In the genomic region with DNA sequence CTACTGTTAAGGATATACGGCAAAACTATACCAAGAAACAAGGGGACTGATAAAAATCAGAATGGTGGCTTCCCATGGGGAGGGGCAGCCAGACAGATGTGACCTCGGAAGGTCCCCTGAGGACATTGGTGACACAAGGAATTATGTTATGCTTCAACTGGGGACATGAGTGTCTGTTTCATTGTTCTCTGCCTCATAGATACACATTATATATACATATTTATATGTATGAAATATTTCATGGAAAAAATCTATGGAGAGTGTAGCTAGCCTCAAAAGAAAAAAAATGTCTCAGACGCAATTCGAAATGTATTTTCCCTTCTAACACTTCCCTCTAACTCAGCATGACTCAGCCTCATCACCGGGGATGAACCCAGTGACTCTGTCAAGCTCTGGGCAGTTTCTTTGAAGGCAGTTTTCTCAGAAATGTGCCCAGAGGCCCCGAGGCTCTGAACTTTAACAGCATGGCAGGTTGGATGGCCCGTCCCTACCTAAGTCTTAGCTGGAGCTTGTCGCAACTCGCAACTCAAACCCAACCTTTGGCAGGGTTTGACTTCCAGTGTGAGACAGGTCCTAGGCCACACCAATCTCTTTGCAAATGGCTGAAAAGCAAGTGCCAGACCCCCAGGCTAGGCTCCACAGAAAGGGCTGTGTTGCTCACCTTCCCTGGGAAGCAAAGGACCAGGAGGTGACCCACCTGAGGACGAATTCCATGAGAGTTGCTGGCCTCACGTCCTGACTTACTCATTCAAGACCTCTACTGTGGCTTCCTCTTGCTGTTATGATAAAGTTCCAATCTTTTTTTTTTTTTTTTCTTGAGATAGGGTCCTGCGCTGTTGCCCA, we compare ENCODE assay signal across 8 cellular contexts.
A peak's percentile ranks its signal among the peaks of the same experiment; 100 is the strongest.
DNase-seq lines count a peak whose midpoint lies in the region; ATAC-seq and TF ChIP-seq lines count a peak whose summit lies in the region.

No MANE protein-coding gene starts in this region.

- H3K27ac ChIP-seq in BLaER1 = no peak overlapping the region; the same call in 1 of the 2 replicates
- no peak overlapping the region for H3K27ac ChIP-seq in psoas muscle

- peak; percentile 49 for DNase-seq in NOMO-1 treated with DMSO at 0.1 percent for 48 hours (lab: John Stamatoyannopoulos, UW; ENCODE audit: unreplicated experiment)
- no peak for DNase-seq in activated naive CD4-positive, alpha-beta T cell treated with anti-CD3 and anti-CD28 coated beads, Interleukin-2, amount 10 ng/mL, durations not matched to agents 7 days and 5 days
- DNase-seq in mucosa of descending colon = no peak
- no peak for DNase-seq in inferior parietal cortex (ENCODE audit: extremely low spot score)
- no peak for DNase-seq in occipital lobe (lab: John Stamatoyannopoulos, UW)
- no peak for DNase-seq in psoas muscle
- DNase-seq in NCI-H2029 treated with DMSO at 0.1 percent for 48 hours (lab: John Stamatoyannopoulos, UW) = no peak

- H3K27me3 Mint-ChIP-seq in activated naive CD4-positive, alpha-beta T cell treated with anti-CD3 and anti-CD28 coated beads, Interleukin-2, amount 10 ng/mL, durations not matched to agents 7 days and 5 days = no peaks in the 10 kb centered on the region

- H3K4me2 ChIP-seq in BLaER1 = peak overlapping the region; percentile 53

- no peaks in the 10 kb centered on the region for H4K20me1 ChIP-seq in BLaER1

- peaks cover 30% of the 10 kb centered on the region for H3K36me3 ChIP-seq in BLaER1
- H3K36me3 ChIP-seq in mucosa of descending colon (ENCODE audit: low read depth) = no peaks in the 10 kb centered on the region
- H3K36me3 ChIP-seq in psoas muscle (ENCODE audit: insufficient read depth in 1 of 2, low read depth in 1 of 2) = no peaks in the 10 kb centered on the region

- H3K27ac Mint-ChIP-seq in activated naive CD4-positive, alpha-beta T cell treated with anti-CD3 and anti-CD28 coated beads, Interleukin-2, amount 10 ng/mL, durations not matched to agents 7 days and 5 days = peak overlapping the region; percentile 49

- TF ChIP-seq CTCF in mucosa of descending colon (IDR thresholded peaks at IDR 0.05) = no peak
- no peak for TF ChIP-seq CTCF in psoas muscle (IDR thresholded peaks at IDR 0.05)

- H3K4me3 Mint-ChIP-seq in activated naive CD4-positive, alpha-beta T cell treated with anti-CD3 and anti-CD28 coated beads, Interleukin-2, amount 10 ng/mL, durations not matched to agents 7 days and 5 days = no peak overlapping the region

- H3K4me3 ChIP-seq in BLaER1 (no peak overlapping the region), mucosa of descending colon (no peak overlapping the region), psoas muscle (no peak overlapping the region)

- CTCF ChIA-PET in activated naive CD4-positive, alpha-beta T cell treated with anti-CD3 and anti-CD28 coated beads, Interleukin-2, amount 10 ng/mL, durations not matched to agents 7 days and 5 days (lab: Charles Lee) = interaction anchor here (0.6 to 1.0 kb wide), 3 partner anchors 8 to 92 kb away, joined by 3 read pairs; no protein-coding TSS in a partner anchor

- H3K9ac ChIP-seq in BLaER1 = no peak overlapping the region

- peaks cover 67% of the 10 kb centered on the region for H3K4me1 ChIP-seq in BLaER1
- H3K4me1 ChIP-seq in mucosa of descending colon (ENCODE audit: low read depth) = peaks cover 3% of the 10 kb centered on the region
- no peaks in the 10 kb centered on the region for H3K4me1 ChIP-seq in psoas muscle

- intact Hi-C loops in mucosa of descending colon (cut with DNase I, micrococcal nuclease) (no loop called here), psoas muscle (cut with DNase I) (no loop called here)

- no peaks in the 10 kb centered on the region for H3K9me3 Mint-ChIP-seq in activated naive CD4-positive, alpha-beta T cell treated with anti-CD3 and anti-CD28 coated beads, Interleukin-2, amount 10 ng/mL, durations not matched to agents 7 days and 5 days

- 58 to 68% (median 66%) methylated on average over 12 of the region's 12 CpGs for WGBS in psoas muscle, 3 donors

- H3K9me3 ChIP-seq in BLaER1 (peaks cover 4% of the 10 kb centered on the region; the same call in 1 of the 2 replicates), mucosa of descending colon (no peaks in the 10 kb centered on the region), psoas muscle (no peaks in the 10 kb centered on the region)

- H3K36me3 Mint-ChIP-seq in activated naive CD4-positive, alpha-beta T cell treated with anti-CD3 and anti-CD28 coated beads, Interleukin-2, amount 10 ng/mL, durations not matched to agents 7 days and 5 days = peaks cover 76% of the 10 kb centered on the region

- H3K27me3 ChIP-seq in BLaER1 (no peaks in the 10 kb centered on the region), psoas muscle (ENCODE audit: insufficient read depth in 3 of 3, low read length in 2 of 3) (peaks cover 0 to 5% (median 3%) of the 10 kb centered on the region in 3 donors)

- ATAC-seq in mucosa of descending colon = peak; percentile 17
- ATAC-seq in psoas muscle = no peak

- H3K4me1 Mint-ChIP-seq in activated naive CD4-positive, alpha-beta T cell treated with anti-CD3 and anti-CD28 coated beads, Interleukin-2, amount 10 ng/mL, durations not matched to agents 7 days and 5 days = peaks cover 78% of the 10 kb centered on the region
